Comparison of ENCODE assay signal across 15 cellular contexts in genomic region chr20:11195899-11196558, GRCh38.
DNase-seq lines count a peak whose midpoint lies in the region; ATAC-seq and TF ChIP-seq lines count a peak whose summit lies in the region.
"Had no signal": no experiment of that assay in that cellular context is flagged by ENCODE, and none has a peak within 500 bp of the region (broad histone marks: within the 10 kb centered on the region; RNA-seq: fewer than 3 reads in every experiment).

No MANE protein-coding gene starts in this region.

- no peak for TF ChIP-seq POLR2A in breast epithelium (IDR thresholded peaks at IDR 0.05)

- DNase-seq in MCF 10A (ENCODE audit: unreplicated experiment) (peak; percentile 46), breast epithelium (ENCODE audit: low spot score in 2 of 2) (no peak), dermis microvascular lymphatic vessel endothelial cell (ENCODE audit: low read depth in 2 of 2) (peak; percentile 95 to 96), lower lobe of right lung (no peak), activated gamma-delta T cell (lab: John Stamatoyannopoulos, UW) (no peak), pons (ENCODE audit: low spot score) (no peak)
- DNase-seq: activated T-cell treated with anti-CD3 and anti-CD28 coated beads, Interleukin-2, amount 50 U/mL, for 72 hours; GDM1; NCI-H1436 treated with DMSO at 0.1 percent for 48 hours; PC-9 had no signal

- POLR2A ChIA-PET in MCF 10A (lab: Yijun Ruan, JAX) = interaction anchor here (1.1 to 2.5 kb wide), 7 partner anchors 11 to 598 kb away, joined by 3 to 18 read pairs (median 6); no protein-coding TSS in a partner anchor

- ATAC-seq in lower lobe of right lung (peak; percentile 87 to 91), HG02970 (IDR thresholded peaks at IDR 0.05; ENCODE audit: low FRiP score, unreplicated experiment) (no peak), HG03442 (IDR thresholded peaks at IDR 0.05; ENCODE audit: unreplicated experiment) (no peak)
- ATAC-seq: activated T-cell treated with anti-CD3 and anti-CD28 coated beads, Interleukin-2, amount 50 U/mL, for 72 hours had no signal

- H3K9me3 ChIP-seq in breast epithelium = no peaks in the 10 kb centered on the region
- no peaks in the 10 kb centered on the region for H3K9me3 ChIP-seq in lower lobe of right lung
- H3K9me3 ChIP-seq: colonic mucosa had no signal

- H3K4me1 ChIP-seq in breast epithelium (no peaks in the 10 kb centered on the region), lower lobe of right lung (peaks cover 11% of the 10 kb centered on the region)
- H3K4me1 ChIP-seq: colonic mucosa, parathyroid adenoma had no signal

- H3K4me3 ChIP-seq in breast epithelium (no peak overlapping the region), lower lobe of right lung (no peak overlapping the region)
- H3K4me3 ChIP-seq: colonic mucosa, PC-9 had no signal

- H3K27me3 ChIP-seq in breast epithelium (no peaks in the 10 kb centered on the region), lower lobe of right lung (ENCODE audit: low read depth) (no peaks in the 10 kb centered on the region)
- H3K27me3 ChIP-seq: colonic mucosa had no signal

- H3K27me3 Mint-ChIP-seq in MCF 10A (ENCODE audit: insufficient read depth, unreplicated experiment) = no peaks in the 10 kb centered on the region

- peaks cover 22% of the 10 kb centered on the region for H3K4me1 Mint-ChIP-seq in MCF 10A (ENCODE audit: insufficient read depth, unreplicated experiment)

- no peaks in the 10 kb centered on the region for H3K36me3 Mint-ChIP-seq in MCF 10A (ENCODE audit: insufficient read depth, unreplicated experiment)

- TF ChIP-seq CTCF in MCF 10A (IDR thresholded peaks at IDR 0.05; ENCODE audit: unreplicated experiment) = no peak
- no peak for TF ChIP-seq CTCF in breast epithelium (IDR thresholded peaks at IDR 0.05)
- TF ChIP-seq CTCF in lower lobe of right lung (IDR thresholded peaks at IDR 0.05) = no peak

- CTCF ChIA-PET in MCF 10A (lab: Yijun Ruan, JAX) = interaction anchor here (0.6 to 3.2 kb wide), 5 partner anchors 9 to 716 kb away, joined by 3 to 14 read pairs (median 4); no protein-coding TSS in a partner anchor

- H3K36me3 ChIP-seq in breast epithelium (no peaks in the 10 kb centered on the region), lower lobe of right lung (no peaks in the 10 kb centered on the region)
- H3K36me3 ChIP-seq: colonic mucosa had no signal

- H3K9me3 Mint-ChIP-seq in MCF 10A (ENCODE audit: unreplicated experiment) = no peaks in the 10 kb centered on the region
- H3K9me3 Mint-ChIP-seq: activated T-cell treated with anti-CD3 and anti-CD28 coated beads, Interleukin-2, amount 50 U/mL, for 72 hours had no signal

- H3K27ac ChIP-seq in breast epithelium = no peak overlapping the region
- H3K27ac ChIP-seq in lower lobe of right lung = peak overlapping the region; percentile 44
- H3K27ac ChIP-seq: colonic mucosa, HL-60, parathyroid adenoma, PC-9 had no signal

- peak overlapping the region; percentile 28 for H3K27ac Mint-ChIP-seq in MCF 10A (ENCODE audit: low read depth, unreplicated experiment)
- H3K27ac Mint-ChIP-seq: activated T-cell treated with anti-CD3 and anti-CD28 coated beads, Interleukin-2, amount 50 U/mL, for 72 hours had no signal

- H3K4me3 Mint-ChIP-seq in MCF 10A (ENCODE audit: unreplicated experiment) = peak overlapping the region; percentile 1
- H3K4me3 Mint-ChIP-seq: activated T-cell treated with anti-CD3 and anti-CD28 coated beads, Interleukin-2, amount 50 U/mL, for 72 hours had no signal

- BruUV-seq in MCF 10A (replicated peaks; lab: Mats Ljungman, UMichigan) = TSS peak; percentile 86

- intact Hi-C loops in MCF 10A (cut with micrococcal nuclease) = no loop called here
- intact Hi-C loops in breast epithelium (cut with DNase I; ENCODE audit: low total_unique reads) = no loop called here
- intact Hi-C loops in lower lobe of right lung (cut with DNase I) = no loop called here

Comparison
In these comparisons a context has a peak if more than half of its experiments do, and no peak if none do; other contexts are left out.
1. DNase-seq: peak in MCF 10A (single experiment) and dermis microvascular lymphatic vessel endothelial cell (2 of 2); none in breast epithelium (0 of 2), lower lobe of right lung (single experiment), activated gamma-delta T cell (single experiment) and pons (single experiment).
2. ATAC-seq: peak in lower lobe of right lung (2 of 2); none in HG02970 (single experiment) and HG03442 (single experiment).